9 cellular contexts compared by ENCODE assay signal in the genomic region with DNA sequence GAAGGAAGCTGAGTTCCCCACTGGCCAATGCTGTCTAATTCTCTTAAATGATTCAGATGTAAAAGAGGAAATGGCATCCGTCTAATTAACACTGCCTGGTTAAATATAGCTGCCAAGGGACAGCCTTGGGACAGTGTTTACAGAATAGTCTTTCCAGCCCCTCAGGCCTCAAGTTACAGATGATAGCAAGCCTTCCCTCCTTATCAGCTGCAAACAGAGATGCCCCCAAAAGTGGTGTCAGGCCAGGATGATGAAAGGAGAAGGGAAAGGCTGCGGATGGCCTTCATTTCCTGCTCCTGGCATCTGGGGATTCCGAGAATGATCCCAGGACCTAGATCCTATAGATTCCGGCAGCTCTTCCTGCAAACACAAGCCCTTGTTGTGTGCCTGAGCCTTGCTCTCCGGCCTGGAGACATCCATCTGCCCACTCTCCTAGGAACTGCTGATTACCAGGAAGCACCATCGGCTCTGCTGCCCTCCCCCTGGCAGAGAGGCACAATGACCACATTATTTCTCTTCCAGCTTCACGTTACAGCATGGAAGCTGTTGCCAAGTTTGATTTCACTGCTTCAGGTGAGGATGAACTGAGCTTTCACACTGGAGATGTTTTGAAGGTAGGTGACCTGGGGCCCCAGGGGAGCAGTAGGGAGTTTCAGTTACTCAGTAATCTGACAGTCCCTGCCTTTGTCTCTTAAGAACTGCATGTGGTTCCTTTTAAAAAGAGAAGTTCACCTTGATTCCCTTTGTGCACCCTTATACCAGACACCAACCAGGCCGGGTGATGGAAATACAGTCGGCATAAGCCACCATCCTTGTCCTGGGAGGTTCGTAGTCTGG. TPM values are rescaled to one million over a fixed set of nuclear protein-coding genes. Genes with fewer than 3 reads are reported as not detected.
DNase-seq lines count a peak whose midpoint lies in the region; ATAC-seq and TF ChIP-seq lines count a peak whose summit lies in the region.
"Had no signal": no experiment of that assay in that cellular context is flagged by ENCODE, and none has a peak within 500 bp of the region (broad histone marks: within the 10 kb centered on the region; RNA-seq: fewer than 3 reads in every experiment).

No MANE protein-coding gene starts in this region.

- CTCF ChIA-PET in activated B cell treated with CpG ODN at 0.5 μM for 24 hours (lab: Charles Lee), result interaction anchor here (0.6 to 1.4 kb wide), 3 partner anchors 13 to 78 kb away, joined by 3 to 4 read pairs (median 3); no protein-coding TSS in a partner anchor

- peaks cover 86% of the 10 kb centered on the region for H3K4me1 Mint-ChIP-seq in activated B cell treated with CpG ODN at 0.5 μM for 24 hours

- H3K9me3 Mint-ChIP-seq in activated B cell treated with CpG ODN at 0.5 μM for 24 hours, result no peaks in the 10 kb centered on the region

- H3K27ac ChIP-seq in SJCRH30, result no peak overlapping the region
- H3K27ac ChIP-seq: parathyroid adenoma had no signal

- DNase-seq in DMS153 treated with DMSO at 0.1 percent for 48 hours (lab: John Stamatoyannopoulos, UW; ENCODE audit: unreplicated experiment) (peak; percentile 75), Kasumi-1 (lab: John Stamatoyannopoulos, UW) (peak; percentile 8 to 39), activated B cell treated with CpG ODN at 0.5 μM for 24 hours (no peak), midbrain (lab: John Stamatoyannopoulos, UW) (peak; percentile 9), SJCRH30 (no peak), NCI-H446 treated with DMSO at 0.1 percent for 48 hours (lab: John Stamatoyannopoulos, UW) (no peak), AG08396 (ENCODE audit: low spot score) (no peak)

- intact Hi-C loops in activated B cell treated with CpG ODN at 0.5 μM for 24 hours (cut with micrococcal nuclease), result no loop called here

- H3K36me3 ChIP-seq in SJCRH30, result no peaks in the 10 kb centered on the region

- peaks cover 7% of the 10 kb centered on the region for H3K36me3 Mint-ChIP-seq in activated B cell treated with CpG ODN at 0.5 μM for 24 hours (ENCODE audit: low read depth)

- H3K27me3 ChIP-seq in SJCRH30, result no peaks in the 10 kb centered on the region

- no peak for TF ChIP-seq CTCF in activated B cell treated with CpG ODN at 0.5 μM for 24 hours (IDR thresholded peaks at IDR 0.05)

- H3K27ac Mint-ChIP-seq in activated B cell treated with CpG ODN at 0.5 μM for 24 hours, result peak overlapping the region; percentile 16

- no peaks in the 10 kb centered on the region for H3K4me1 ChIP-seq in SJCRH30
- H3K4me1 ChIP-seq: parathyroid adenoma had no signal

- ATAC-seq in activated B cell treated with CpG ODN at 0.5 μM for 24 hours (ENCODE audit: low read depth) (peak; percentile 78), HG03571 (IDR thresholded peaks at IDR 0.05; ENCODE audit: unreplicated experiment) (no peak)

- H3K27me3 Mint-ChIP-seq in activated B cell treated with CpG ODN at 0.5 μM for 24 hours, result no peaks in the 10 kb centered on the region

- POLR2A ChIA-PET in activated B cell treated with CpG ODN at 0.5 μM for 24 hours (lab: Charles Lee), result interaction anchor here (0.6 to 1.7 kb wide), 4 partner anchors 8 to 1635 kb away, joined by 3 to 7 read pairs (median 4); no protein-coding TSS in a partner anchor

- H3K4me3 ChIP-seq in SJCRH30, result no peak overlapping the region

- H3K9me3 ChIP-seq in SJCRH30 (replicated peaks), result no peaks in the 10 kb centered on the region

- H3K4me3 Mint-ChIP-seq in activated B cell treated with CpG ODN at 0.5 μM for 24 hours, result peak overlapping the region; percentile 60

RNA-seq across cellular contexts. Expression of a gene that starts 13.4 kb away (rescaled TPM):
- total RNA-seq in activated B cell treated with CpG ODN at 0.5 μM for 24 hours, result 0.58 TPM in 1 of 2 replicates, not detected in the other
- 0.08 TPM in 1 of 2 replicates, not detected in the other for total RNA-seq in SJCRH30 (2014; rRNA removed; shearing (Covaris generic))

RNA-seq across cellular contexts. Expression of a gene that starts 45.9 kb away (rescaled TPM):
- 4.2 and 4.3 TPM in 2 replicates for total RNA-seq in activated B cell treated with CpG ODN at 0.5 μM for 24 hours
- not detected in 2 replicates for total RNA-seq in SJCRH30 (2014; rRNA removed; shearing (Covaris generic))

RNA-seq across cellular contexts. Expression of a gene that starts 48.0 kb away (rescaled TPM):
- total RNA-seq in activated B cell treated with CpG ODN at 0.5 μM for 24 hours, result 0.02 and 0.13 TPM in 2 replicates
- total RNA-seq in SJCRH30 (2014; rRNA removed; shearing (Covaris generic)), result not detected in 2 replicates

RNA-seq across cellular contexts. Expression of a gene that starts 53.2 kb away (rescaled TPM):
- 0.15 TPM in 1 of 2 replicates, not detected in the other for total RNA-seq in activated B cell treated with CpG ODN at 0.5 μM for 24 hours
- total RNA-seq in SJCRH30 (2014; rRNA removed; shearing (Covaris generic)), result not detected in 2 replicates

Comparison
In these comparisons a context has a peak if more than half of its experiments do, and no peak if none do; other contexts are left out.
1. DNase-seq: peak in DMS153 treated with DMSO at 0.1 percent for 48 hours (single experiment), Kasumi-1 (2 of 2) and midbrain (single experiment); none in activated B cell treated with CpG ODN at 0.5 μM for 24 hours (single experiment), SJCRH30 (0 of 2), NCI-H446 treated with DMSO at 0.1 percent for 48 hours (single experiment) and AG08396 (single experiment).